In the genomic region with DNA sequence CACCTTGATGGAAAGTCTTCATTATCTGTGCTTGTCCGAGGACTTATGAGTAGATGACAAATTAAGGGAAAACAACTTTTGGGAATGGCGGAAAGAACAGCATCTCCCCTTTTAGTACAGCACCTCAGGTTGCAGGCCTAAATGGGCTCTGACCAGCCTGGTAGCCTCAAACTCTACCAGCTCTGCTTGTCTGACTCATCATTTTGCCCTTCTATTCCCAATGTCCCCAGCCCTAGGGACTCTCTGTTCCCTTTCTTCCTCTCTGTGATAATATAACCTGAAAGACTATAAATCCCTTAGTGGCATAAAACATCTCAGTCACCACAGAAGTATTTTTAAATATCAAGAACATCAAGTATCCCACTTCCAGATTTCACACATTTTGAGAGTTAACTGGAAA, we compare ENCODE assay signal across 20 cellular contexts.
DNase-seq lines count a peak whose midpoint lies in the region; ATAC-seq and TF ChIP-seq lines count a peak whose summit lies in the region.
"Had no signal": no experiment of that assay in that cellular context is flagged by ENCODE, and none has a peak within 500 bp of the region (broad histone marks: within the 10 kb centered on the region; RNA-seq: fewer than 3 reads in every experiment).

No MANE protein-coding gene starts in this region.

- no peaks in the 10 kb centered on the region for H3K9me3 Mint-ChIP-seq in activated CD8-positive, alpha-beta T cell treated with anti-CD3 and anti-CD28 coated beads, Interleukin-2, amount 10 ng/mL, durations not matched to agents 7 days and 5 days (ENCODE audit: insufficient read depth)
- H3K9me3 Mint-ChIP-seq in activated CD8-positive, alpha-beta T cell treated with anti-CD3 and anti-CD28 coated beads for 36 hours = no peaks in the 10 kb centered on the region
- H3K9me3 Mint-ChIP-seq: CD14-positive monocyte had no signal

- H3K36me3 ChIP-seq in HEK293 (ENCODE audit: control insufficient read depth in 2 of 2, insufficient read depth in 1 of 2, low read length in 2 of 2) (peaks cover 11 to 20% of the 10 kb centered on the region in 2 experiments), psoas muscle (ENCODE audit: insufficient read depth in 1 of 2, low read depth in 1 of 2) (peaks cover 0 to 25% of the 10 kb centered on the region in 2 donors)

- WGBS in psoas muscle, 3 donors = 88 to 96% (median 91%) methylated on average over 2 of the region's 2 CpGs

- no peaks in the 10 kb centered on the region for H3K4me1 Mint-ChIP-seq in activated CD8-positive, alpha-beta T cell treated with anti-CD3 and anti-CD28 coated beads, Interleukin-2, amount 10 ng/mL, durations not matched to agents 7 days and 5 days (ENCODE audit: low read depth)
- no peaks in the 10 kb centered on the region for H3K4me1 Mint-ChIP-seq in activated CD8-positive, alpha-beta T cell treated with anti-CD3 and anti-CD28 coated beads for 36 hours (ENCODE audit: low read depth)
- H3K4me1 Mint-ChIP-seq in T-helper 17 cell = peaks cover 2% of the 10 kb centered on the region
- H3K4me1 Mint-ChIP-seq: CD14-positive monocyte; CD4-positive, alpha-beta memory T cell had no signal

- H3K36me3 Mint-ChIP-seq in activated CD8-positive, alpha-beta T cell treated with anti-CD3 and anti-CD28 coated beads, Interleukin-2, amount 10 ng/mL, durations not matched to agents 7 days and 5 days (ENCODE audit: low read depth) = peaks cover 30% of the 10 kb centered on the region
- peaks cover 20% of the 10 kb centered on the region for H3K36me3 Mint-ChIP-seq in activated CD8-positive, alpha-beta T cell treated with anti-CD3 and anti-CD28 coated beads for 36 hours (ENCODE audit: low read depth)
- peaks cover 2% of the 10 kb centered on the region for H3K36me3 Mint-ChIP-seq in T-helper 17 cell (ENCODE audit: low read depth)

- no peaks in the 10 kb centered on the region for H3K27me3 ChIP-seq in psoas muscle (ENCODE audit: insufficient read depth in 3 of 3, low read length in 2 of 3)

- peak overlapping the region; percentile 29 for H3K27ac Mint-ChIP-seq in activated CD8-positive, alpha-beta T cell treated with anti-CD3 and anti-CD28 coated beads, Interleukin-2, amount 10 ng/mL, durations not matched to agents 7 days and 5 days
- H3K27ac Mint-ChIP-seq in activated CD8-positive, alpha-beta T cell treated with anti-CD3 and anti-CD28 coated beads for 36 hours = no peak overlapping the region
- peak overlapping the region; percentile 47 for H3K27ac Mint-ChIP-seq in T-helper 17 cell

- H3K4me3 Mint-ChIP-seq in activated CD8-positive, alpha-beta T cell treated with anti-CD3 and anti-CD28 coated beads, Interleukin-2, amount 10 ng/mL, durations not matched to agents 7 days and 5 days = no peak overlapping the region
- no peak overlapping the region for H3K4me3 Mint-ChIP-seq in activated CD8-positive, alpha-beta T cell treated with anti-CD3 and anti-CD28 coated beads for 36 hours
- H3K4me3 Mint-ChIP-seq in T-helper 17 cell = no peak overlapping the region
- H3K4me3 Mint-ChIP-seq: CD14-positive monocyte; CD4-positive, alpha-beta memory T cell had no signal

- H3K9me3 ChIP-seq in HEK293 (ENCODE audit: control insufficient read depth, insufficient read depth, low read depth, low read length) (no peaks in the 10 kb centered on the region), T-helper 17 cell (ENCODE audit: control insufficient read depth, low read length, poor library complexity, severe bottlenecking) (no peaks in the 10 kb centered on the region), psoas muscle (no peaks in the 10 kb centered on the region)
- H3K9me3 ChIP-seq: BLaER1 had no signal

- CTCF ChIA-PET in activated CD8-positive, alpha-beta T cell treated with anti-CD3 and anti-CD28 coated beads, Interleukin-2, amount 10 ng/mL, durations not matched to agents 7 days and 5 days (lab: Charles Lee) = no interaction called here
- CTCF ChIA-PET in activated CD8-positive, alpha-beta T cell treated with anti-CD3 and anti-CD28 coated beads for 36 hours (lab: Charles Lee) = no interaction called here
- CTCF ChIA-PET in HEK293 (lab: Yijun Ruan, JAX) = interaction anchor here (0.6 to 1.0 kb wide), 3 partner anchors 10 to 364 kb away, joined by 3 read pairs; no protein-coding TSS in a partner anchor

- ATAC-seq in activated CD8-positive, alpha-beta T cell treated with anti-CD3 and anti-CD28 coated beads, Interleukin-2, amount 10 ng/mL, durations not matched to agents 7 days and 5 days = no peak
- no peak for ATAC-seq in activated CD8-positive, alpha-beta T cell treated with anti-CD3 and anti-CD28 coated beads for 36 hours
- ATAC-seq in T-helper 17 cell (no peak), psoas muscle (peak in 3 of 4 donors; percentile 40 to 66 (median 57)), left lobe of liver (no peak), HG02678 (IDR thresholded peaks at IDR 0.05; ENCODE audit: unreplicated experiment) (no peak)
- ATAC-seq: GM12878, K562 had no signal

- no peak overlapping the region for H3K4me3 ChIP-seq in HEK293 (ENCODE audit: low read depth, low read length)
- no peak overlapping the region for H3K4me3 ChIP-seq in psoas muscle
- no peak overlapping the region for H3K4me3 ChIP-seq in coronary artery
- H3K4me3 ChIP-seq: BLaER1, GM12878, GM23248, K562 had no signal

- H3K27ac ChIP-seq in HEK293 (ENCODE audit: extremely low read depth, low read depth, low read length) (no peak overlapping the region), psoas muscle (no peak overlapping the region), coronary artery (no peak overlapping the region)
- H3K27ac ChIP-seq: 22Rv1, BLaER1, GM23248 had no signal

- H3K4me1 ChIP-seq in HEK293 (ENCODE audit: control insufficient read depth, insufficient read depth, low read length) = no peaks in the 10 kb centered on the region
- H3K4me1 ChIP-seq in psoas muscle = no peaks in the 10 kb centered on the region
- H3K4me1 ChIP-seq: BLaER1 had no signal

- POLR2A ChIA-PET in activated CD8-positive, alpha-beta T cell treated with anti-CD3 and anti-CD28 coated beads, Interleukin-2, amount 10 ng/mL, durations not matched to agents 7 days and 5 days (lab: Charles Lee) = no interaction called here
- POLR2A ChIA-PET in activated CD8-positive, alpha-beta T cell treated with anti-CD3 and anti-CD28 coated beads for 36 hours (lab: Charles Lee) = no interaction called here
- POLR2A ChIA-PET in HEK293 (lab: Yijun Ruan, JAX) = no interaction called here

- H3K27me3 Mint-ChIP-seq in activated CD8-positive, alpha-beta T cell treated with anti-CD3 and anti-CD28 coated beads, Interleukin-2, amount 10 ng/mL, durations not matched to agents 7 days and 5 days (ENCODE audit: low read depth) = no peaks in the 10 kb centered on the region
- H3K27me3 Mint-ChIP-seq in activated CD8-positive, alpha-beta T cell treated with anti-CD3 and anti-CD28 coated beads for 36 hours = no peaks in the 10 kb centered on the region
- H3K27me3 Mint-ChIP-seq in T-helper 17 cell = no peaks in the 10 kb centered on the region
- H3K27me3 Mint-ChIP-seq: CD4-positive, alpha-beta memory T cell had no signal

- no peak for TF ChIP-seq CTCF in activated CD8-positive, alpha-beta T cell treated with anti-CD3 and anti-CD28 coated beads for 36 hours (IDR thresholded peaks at IDR 0.05)
- TF ChIP-seq CTCF in HEK293 (tag by site-specific recombination; IDR thresholded peaks at IDR 0.05) = no peak
- no peak for TF ChIP-seq CTCF in psoas muscle (IDR thresholded peaks at IDR 0.05)
- TF ChIP-seq CTCF in coronary artery (IDR thresholded peaks at IDR 0.05) = no peak

- intact Hi-C loops in activated CD8-positive, alpha-beta T cell treated with anti-CD3 and anti-CD28 coated beads for 36 hours (cut with micrococcal nuclease) = no loop called here
- intact Hi-C loops in psoas muscle (cut with DNase I) = no loop called here

- no peak for DNase-seq in activated CD8-positive, alpha-beta T cell treated with anti-CD3 and anti-CD28 coated beads, Interleukin-2, amount 10 ng/mL, durations not matched to agents 7 days and 5 days
- DNase-seq in activated CD8-positive, alpha-beta T cell treated with anti-CD3 and anti-CD28 coated beads for 36 hours = no peak
- DNase-seq in T-helper 17 cell (no peak), psoas muscle (no peak), left lobe of liver (ENCODE audit: low spot score) (no peak), coronary artery (ENCODE audit: low spot score) (no peak)
- DNase-seq: Calu3; CD4-positive, alpha-beta memory T cell; DND-41; EL; GM23248; HCEC 1CT; IMR-90 had no signal

TF ChIP-seq in HEK293, 187 proteins besides CTCF, POLR2A, EP300 and RAD21 (continues in another document):
- no peak for TF ChIP-seq TCF7L2 (IDR thresholded peaks at IDR 0.05; ENCODE audit: borderline replicate concordance, low read depth, low read length)
- no peak for TF ChIP-seq ZNF830 (tag by site-specific recombination; IDR thresholded peaks at IDR 0.05; ENCODE audit: low read depth)
- TF ChIP-seq ZNF544 (tag by site-specific recombination; IDR thresholded peaks at IDR 0.05) = no peak
- TF ChIP-seq, protein P1, sequence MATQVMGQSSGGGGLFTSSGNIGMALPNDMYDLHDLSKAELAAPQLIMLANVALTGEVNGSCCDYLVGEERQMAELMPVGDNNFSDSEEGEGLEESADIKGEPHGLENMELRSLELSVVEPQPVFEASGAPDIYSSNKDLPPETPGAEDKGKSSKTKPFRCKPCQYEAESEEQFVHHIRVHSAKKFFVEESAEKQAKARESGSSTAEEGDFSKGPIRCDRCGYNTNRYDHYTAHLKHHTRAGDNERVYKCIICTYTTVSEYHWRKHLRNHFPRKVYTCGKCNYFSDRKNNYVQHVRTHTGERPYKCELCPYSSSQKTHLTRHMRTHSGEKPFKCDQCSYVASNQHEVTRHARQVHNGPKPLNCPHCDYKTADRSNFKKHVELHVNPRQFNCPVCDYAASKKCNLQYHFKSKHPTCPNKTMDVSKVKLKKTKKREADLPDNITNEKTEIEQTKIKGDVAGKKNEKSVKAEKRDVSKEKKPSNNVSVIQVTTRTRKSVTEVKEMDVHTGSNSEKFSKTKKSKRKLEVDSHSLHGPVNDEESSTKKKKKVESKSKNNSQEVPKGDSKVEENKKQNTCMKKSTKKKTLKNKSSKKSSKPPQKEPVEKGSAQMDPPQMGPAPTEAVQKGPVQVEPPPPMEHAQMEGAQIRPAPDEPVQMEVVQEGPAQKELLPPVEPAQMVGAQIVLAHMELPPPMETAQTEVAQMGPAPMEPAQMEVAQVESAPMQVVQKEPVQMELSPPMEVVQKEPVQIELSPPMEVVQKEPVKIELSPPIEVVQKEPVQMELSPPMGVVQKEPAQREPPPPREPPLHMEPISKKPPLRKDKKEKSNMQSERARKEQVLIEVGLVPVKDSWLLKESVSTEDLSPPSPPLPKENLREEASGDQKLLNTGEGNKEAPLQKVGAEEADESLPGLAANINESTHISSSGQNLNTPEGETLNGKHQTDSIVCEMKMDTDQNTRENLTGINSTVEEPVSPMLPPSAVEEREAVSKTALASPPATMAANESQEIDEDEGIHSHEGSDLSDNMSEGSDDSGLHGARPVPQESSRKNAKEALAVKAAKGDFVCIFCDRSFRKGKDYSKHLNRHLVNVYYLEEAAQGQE (tag by site-specific recombination; IDR thresholded peaks at IDR 0.05) = no peak
- TF ChIP-seq ZNF585B (tag by site-specific recombination; IDR thresholded peaks at IDR 0.05) = peak; percentile 59

Comparison
In these comparisons a context has a peak if more than half of its experiments do, and no peak if none do; other contexts are left out.
1. ATAC-seq: peak in psoas muscle (3 of 4); none in activated CD8-positive, alpha-beta T cell treated with anti-CD3 and anti-CD28 coated beads, Interleukin-2, amount 10 ng/mL, durations not matched to agents 7 days and 5 days (single experiment), activated CD8-positive, alpha-beta T cell treated with anti-CD3 and anti-CD28 coated beads for 36 hours (single experiment), T-helper 17 cell (single experiment), left lobe of liver (single experiment) and HG02678 (single experiment).